ENCODE assay signal across 18 cellular contexts in genomic region chr3:16295298-16295890, GRCh38. TPM values are rescaled to one million over a fixed set of nuclear protein-coding genes. Genes with fewer than 3 reads are reported as not detected.
A peak's percentile ranks its signal among the peaks of the same experiment; 100 is the strongest.
DNase-seq lines count a peak whose midpoint lies in the region; ATAC-seq and TF ChIP-seq lines count a peak whose summit lies in the region.
"Had no signal": no experiment of that assay in that cellular context is flagged by ENCODE, and none has a peak within 500 bp of the region (broad histone marks: within the 10 kb centered on the region; RNA-seq: fewer than 3 reads in every experiment).

No MANE protein-coding gene starts in this region.

- H3K36me3 ChIP-seq in CD4-positive, CD25-positive, alpha-beta regulatory T cell (ENCODE audit: control insufficient read depth, insufficient read depth, low read length), result peaks cover 47% of the 10 kb centered on the region
- H3K36me3 ChIP-seq: cardiac muscle cell had no signal

- peak overlapping the region; percentile 81 for H3K27ac ChIP-seq in CD4-positive, CD25-positive, alpha-beta regulatory T cell (ENCODE audit: insufficient read depth, low read length, poor library complexity, severe bottlenecking)
- H3K27ac ChIP-seq: cardiac muscle cell, dorsolateral prefrontal cortex, neutrophil had no signal

- H3K4me3 ChIP-seq in CD4-positive, CD25-positive, alpha-beta regulatory T cell (ENCODE audit: low read depth, low read length), result peak overlapping the region; percentile 62
- H3K4me3 ChIP-seq: cardiac muscle cell, dorsolateral prefrontal cortex, spleen had no signal

- no peaks in the 10 kb centered on the region for H3K27me3 Mint-ChIP-seq in T-helper 2 cell treated with Interferon-gamma antibody and Interleukin-4, amounts not matched to agents 5 μg/mL and 100 μg/mL, for 36 hours (ENCODE audit: low read depth)
- no peaks in the 10 kb centered on the region for H3K27me3 Mint-ChIP-seq in CD4-positive, CD25-positive, alpha-beta regulatory T cell
- H3K27me3 Mint-ChIP-seq in activated B cell treated with CpG ODN at 0.5 μM for 24 hours (no peaks in the 10 kb centered on the region), immature natural killer cell (ENCODE audit: low read depth in 3 of 3) (peaks cover 2 to 5% (median 3%) of the 10 kb centered on the region in 3 donors)

- no peaks in the 10 kb centered on the region for H3K27me3 ChIP-seq in CD4-positive, CD25-positive, alpha-beta regulatory T cell (ENCODE audit: control insufficient read depth, insufficient read depth, low read length)
- H3K27me3 ChIP-seq: cardiac muscle cell, dorsolateral prefrontal cortex, neutrophil, spleen had no signal

- H3K4me1 Mint-ChIP-seq in T-helper 2 cell treated with Interferon-gamma antibody and Interleukin-4, amounts not matched to agents 5 μg/mL and 100 μg/mL, for 36 hours (ENCODE audit: low read depth), result peaks cover 67% of the 10 kb centered on the region
- peaks cover 38 to 95% (median 70%) of the 10 kb centered on the region in 4 donors for H3K4me1 Mint-ChIP-seq in CD4-positive, CD25-positive, alpha-beta regulatory T cell
- H3K4me1 Mint-ChIP-seq in activated B cell treated with CpG ODN at 0.5 μM for 24 hours (peaks cover 42% of the 10 kb centered on the region), immature natural killer cell (peaks cover 65 to 81% of the 10 kb centered on the region in 2 donors)

- ATAC-seq in CD4-positive, CD25-positive, alpha-beta regulatory T cell (ENCODE audit: low read depth in 2 of 2), result no peak
- ATAC-seq in activated B cell treated with CpG ODN at 0.5 μM for 24 hours (ENCODE audit: low read depth) (no peak), GM21381 (IDR thresholded peaks at IDR 0.05; ENCODE audit: unreplicated experiment) (no peak)
- ATAC-seq: left lobe of liver, SK-N-SH treated with all-trans-retinoic acid at 6 μM for 48 hours had no signal

- intact Hi-C loops in activated B cell treated with CpG ODN at 0.5 μM for 24 hours (cut with micrococcal nuclease), result no loop called here

- H3K27ac Mint-ChIP-seq in T-helper 2 cell treated with Interferon-gamma antibody and Interleukin-4, amounts not matched to agents 5 μg/mL and 100 μg/mL, for 36 hours, result peak overlapping the region; percentile 70
- peak overlapping the region; percentile 46 to 96 (median 55) for H3K27ac Mint-ChIP-seq in CD4-positive, CD25-positive, alpha-beta regulatory T cell
- H3K27ac Mint-ChIP-seq in activated B cell treated with CpG ODN at 0.5 μM for 24 hours (no peak overlapping the region), immature natural killer cell (peak overlapping the region in 4 of 6 donors; percentile 7 to 60 (median 36))

- peak overlapping the region; percentile 67 for H3K4me3 Mint-ChIP-seq in T-helper 2 cell treated with Interferon-gamma antibody and Interleukin-4, amounts not matched to agents 5 μg/mL and 100 μg/mL, for 36 hours
- peak overlapping the region; percentile 24 to 76 (median 52) for H3K4me3 Mint-ChIP-seq in CD4-positive, CD25-positive, alpha-beta regulatory T cell
- H3K4me3 Mint-ChIP-seq in activated B cell treated with CpG ODN at 0.5 μM for 24 hours (peak overlapping the region; percentile 3), immature natural killer cell (no peak overlapping the region)

- no peak for DNase-seq in T-helper 2 cell treated with Interferon-gamma antibody and Interleukin-4, amounts not matched to agents 5 μg/mL and 100 μg/mL, for 36 hours (ENCODE audit: low spot score)
- no peak for DNase-seq in T-helper 2 cell
- DNase-seq in CD4-positive, CD25-positive, alpha-beta regulatory T cell, result no peak
- no peak for DNase-seq in activated B cell treated with CpG ODN at 0.5 μM for 24 hours
- no peak for DNase-seq in immature natural killer cell
- DNase-seq in amygdala (lab: John Stamatoyannopoulos, UW), result no peak
- DNase-seq in NCI-H524 (lab: John Stamatoyannopoulos, UW), result no peak
- DNase-seq: C1 segment of cervical spinal cord, dorsolateral prefrontal cortex, midbrain, NCI-H1417 treated with DMSO at 0.1 percent for 48 hours, NCI-H82, spleen had no signal

- H3K4me1 ChIP-seq in CD4-positive, CD25-positive, alpha-beta regulatory T cell (ENCODE audit: control insufficient read depth, insufficient read depth, low read length, poor library complexity, severe bottlenecking), result peaks cover 75% of the 10 kb centered on the region

- no peak for TF ChIP-seq CTCF in activated B cell treated with CpG ODN at 0.5 μM for 24 hours (IDR thresholded peaks at IDR 0.05)

- peaks cover 86% of the 10 kb centered on the region for H3K36me3 Mint-ChIP-seq in T-helper 2 cell treated with Interferon-gamma antibody and Interleukin-4, amounts not matched to agents 5 μg/mL and 100 μg/mL, for 36 hours (ENCODE audit: low read depth)
- H3K36me3 Mint-ChIP-seq in CD4-positive, CD25-positive, alpha-beta regulatory T cell, result peaks cover 56% of the 10 kb centered on the region
- H3K36me3 Mint-ChIP-seq in activated B cell treated with CpG ODN at 0.5 μM for 24 hours (ENCODE audit: low read depth) (peaks cover 53% of the 10 kb centered on the region), immature natural killer cell (peaks cover 27 to 40% (median 32%) of the 10 kb centered on the region in 3 donors)

- POLR2A ChIA-PET in activated B cell treated with CpG ODN at 0.5 μM for 24 hours (lab: Charles Lee), result interaction anchor here (0.9 to 1.2 kb wide), 2 partner anchors 9 to 216 kb away, joined by 3 to 4 read pairs; no protein-coding TSS in a partner anchor

- H3K9me3 ChIP-seq in CD4-positive, CD25-positive, alpha-beta regulatory T cell (ENCODE audit: control insufficient read depth in 2 of 2, low read length in 2 of 2), result peaks cover 0 to 9% of the 10 kb centered on the region in 2 experiments
- H3K9me3 ChIP-seq: neutrophil had no signal

- CTCF ChIA-PET in activated B cell treated with CpG ODN at 0.5 μM for 24 hours (lab: Charles Lee), result interaction anchor here (1.3 to 1.9 kb wide), 2 partner anchors 255 to 256 kb away, joined by 4 to 5 read pairs; no protein-coding TSS in a partner anchor

- H3K9me3 Mint-ChIP-seq in T-helper 2 cell treated with Interferon-gamma antibody and Interleukin-4, amounts not matched to agents 5 μg/mL and 100 μg/mL, for 36 hours, result peaks cover 37% of the 10 kb centered on the region
- peaks cover 0 to 8% (median 1%) of the 10 kb centered on the region in 7 donors for H3K9me3 Mint-ChIP-seq in CD4-positive, CD25-positive, alpha-beta regulatory T cell
- H3K9me3 Mint-ChIP-seq in activated B cell treated with CpG ODN at 0.5 μM for 24 hours (no peaks in the 10 kb centered on the region), immature natural killer cell (peaks cover 0 to 5% (median 0%) of the 10 kb centered on the region in 6 donors)

RNA-seq across cellular contexts. Expression of gene OXNAD1, which starts 30.4 kb away (rescaled TPM):
- 109 TPM for total RNA-seq in CD4-positive, CD25-positive, alpha-beta regulatory T cell
- 10 to 100 TPM; 31.1 to 67.1 (median 50.4) TPM for polyA plus RNA-seq in CD4-positive, CD25-positive, alpha-beta regulatory T cell
- 5.5 and 8.7 TPM in 2 replicates for total RNA-seq in activated B cell treated with CpG ODN at 0.5 μM for 24 hours
- 10 to 100 TPM; 22.0 to 27.3 (median 23.8) TPM for polyA plus RNA-seq in immature natural killer cell

RNA-seq across cellular contexts. Expression of gene DPH3, which starts 30.7 kb away (rescaled TPM):
- 20.0 TPM for total RNA-seq in CD4-positive, CD25-positive, alpha-beta regulatory T cell
- 10 to 100 TPM; 19.6 to 30.0 (median 22.5) TPM for polyA plus RNA-seq in CD4-positive, CD25-positive, alpha-beta regulatory T cell
- 13.4 and 14.7 TPM in 2 replicates for total RNA-seq in activated B cell treated with CpG ODN at 0.5 μM for 24 hours
- polyA plus RNA-seq in immature natural killer cell, result 10 to 100 TPM; 22.3 to 31.8 (median 25.5) TPM

Comparison
In these comparisons a context has a peak if more than half of its experiments do, and no peak if none do; other contexts are left out.
1. H3K4me3 Mint-ChIP-seq: peak in T-helper 2 cell treated with Interferon-gamma antibody and Interleukin-4, amounts not matched to agents 5 μg/mL and 100 μg/mL, for 36 hours (single experiment), CD4-positive, CD25-positive, alpha-beta regulatory T cell (4 of 4) and activated B cell treated with CpG ODN at 0.5 μM for 24 hours (single experiment); none in immature natural killer cell (0 of 5).
2. RNA of gene OXNAD1, which starts 30.4 kb away (total RNA-seq): 109 TPM in CD4-positive, CD25-positive, alpha-beta regulatory T cell (single experiment); 5.5 to 8.7 TPM in activated B cell treated with CpG ODN at 0.5 μM for 24 hours; every median in the first group is over 10 times any median in the second.